1 cellular context compared by ENCODE assay signal in genomic region chr10:73358331-73359279, GRCh38.
TF ChIP-seq lines count a peak whose summit lies in the region.

Gene CFAP70 (minus strand): TSS chr10:73358864. CDS start chr10:73354796, 4,068 bp downstream.

TF ChIP-seq in K562, 482 proteins besides CTCF, POLR2A, EP300 and RAD21 (continued from another document):
- TF ChIP-seq NCOA6 (IDR thresholded peaks at IDR 0.05) = no peak
- TF ChIP-seq RERE (CRISPR knock-in tag; IDR thresholded peaks at IDR 0.05; ENCODE audit: borderline replicate concordance) = no peak
- no peak for TF ChIP-seq MCM5 (IDR thresholded peaks at IDR 0.05; ENCODE audit: low read depth)
- no peak for TF ChIP-seq BRD9 (IDR thresholded peaks at IDR 0.05; ENCODE audit: low read depth, partially characterized antibody)
- 0 out of 2 replicates have a peak, but pooled peaks have one; percentile 36 for TF ChIP-seq ZBTB33 (CRISPR knock-in tag; IDR thresholded peaks at IDR 0.05)
- no peak for TF ChIP-seq ARID1B (IDR thresholded peaks at IDR 0.05)
- no peak for TF ChIP-seq EP400 (IDR thresholded peaks at IDR 0.05)
- no peak for TF ChIP-seq ZNF3 (CRISPR knock-in tag; IDR thresholded peaks at IDR 0.05)
- no peak for TF ChIP-seq TCF15 (CRISPR knock-in tag; IDR thresholded peaks at IDR 0.05)
- TF ChIP-seq SP2 (IDR thresholded peaks at IDR 0.05; ENCODE audit: extremely low read depth, low read depth, low read length, poor library complexity, severe bottlenecking) = no peak
- TF ChIP-seq ATF2 (CRISPR knock-in tag; IDR thresholded peaks at IDR 0.05) = no peak
- TF ChIP-seq PCBP1 (IDR thresholded peaks at IDR 0.05; ENCODE audit: low read depth, low read length, poor library complexity, severe bottlenecking) = no peak
- TF ChIP-seq TSC22D4 (tag; IDR thresholded peaks at IDR 0.05) = no peak
- TF ChIP-seq ZBTB7A (IDR thresholded peaks at IDR 0.05; ENCODE audit: borderline replicate concordance, control insufficient read depth, low read depth, low read length) = no peak
- no peak for TF ChIP-seq WHSC1 (IDR thresholded peaks at IDR 0.05; ENCODE audit: low read length)
